1 cellular context compared by ENCODE assay signal in genomic region chr3:123085293-123085949, GRCh38.
TF ChIP-seq lines count a peak whose summit lies in the region.

No MANE protein-coding gene starts in this region.

TF ChIP-seq in H1, 55 proteins besides CTCF, POLR2A, EP300 and RAD21:
- TF ChIP-seq SP4 (IDR thresholded peaks at IDR 0.05; ENCODE audit: low read length) = no peak
- TF ChIP-seq SP2 (IDR thresholded peaks at IDR 0.05; ENCODE audit: low read length) = no peak
- no peak for TF ChIP-seq SIX5 (IDR thresholded peaks at IDR 0.05; ENCODE audit: low read depth, low read length)
- no peak for TF ChIP-seq ZNF274 (IDR thresholded peaks at IDR 0.05; ENCODE audit: borderline replicate concordance, extremely low read depth, low read length)
- no peak for TF ChIP-seq RFX5 (IDR thresholded peaks at IDR 0.05; ENCODE audit: borderline replicate concordance, low read depth, low read length)
- TF ChIP-seq KDM5A (IDR thresholded peaks at IDR 0.05; ENCODE audit: low read length) = no peak
- no peak for TF ChIP-seq GABPA (IDR thresholded peaks at IDR 0.05; ENCODE audit: borderline replicate concordance, insufficient read depth, low read length)
- TF ChIP-seq CEBPB (IDR thresholded peaks at IDR 0.05; ENCODE audit: low read depth, low read length) = no peak
- no peak for TF ChIP-seq TAF1 (IDR thresholded peaks at IDR 0.05; ENCODE audit: low read depth, low read length)
- no peak for TF ChIP-seq SRF (IDR thresholded peaks at IDR 0.05; ENCODE audit: low read depth, low read length)
- no peak for TF ChIP-seq USF2 (IDR thresholded peaks at IDR 0.05; ENCODE audit: low read length)
- TF ChIP-seq KDM1A (IDR thresholded peaks at IDR 0.05; ENCODE audit: borderline replicate concordance, low read length) = no peak
- TF ChIP-seq SIRT6 (IDR thresholded peaks at IDR 0.05; ENCODE audit: low read length) = no peak
- no peak for TF ChIP-seq SIN3A (conservative IDR thresholded peaks at IDR 0.05 in 1 of 2, IDR thresholded peaks at IDR 0.05 in 1 of 2; ENCODE audit: low read depth in 1 of 2, low read length in 2 of 2)
- TF ChIP-seq GTF2F1 (IDR thresholded peaks at IDR 0.05; ENCODE audit: borderline replicate concordance, low read depth, low read length) = no peak
- no peak for TF ChIP-seq RBBP5 (IDR thresholded peaks at IDR 0.05; ENCODE audit: borderline replicate concordance, low read depth, low read length)
